ENCODE assay signal across 1 cellular context in the genomic region with DNA sequence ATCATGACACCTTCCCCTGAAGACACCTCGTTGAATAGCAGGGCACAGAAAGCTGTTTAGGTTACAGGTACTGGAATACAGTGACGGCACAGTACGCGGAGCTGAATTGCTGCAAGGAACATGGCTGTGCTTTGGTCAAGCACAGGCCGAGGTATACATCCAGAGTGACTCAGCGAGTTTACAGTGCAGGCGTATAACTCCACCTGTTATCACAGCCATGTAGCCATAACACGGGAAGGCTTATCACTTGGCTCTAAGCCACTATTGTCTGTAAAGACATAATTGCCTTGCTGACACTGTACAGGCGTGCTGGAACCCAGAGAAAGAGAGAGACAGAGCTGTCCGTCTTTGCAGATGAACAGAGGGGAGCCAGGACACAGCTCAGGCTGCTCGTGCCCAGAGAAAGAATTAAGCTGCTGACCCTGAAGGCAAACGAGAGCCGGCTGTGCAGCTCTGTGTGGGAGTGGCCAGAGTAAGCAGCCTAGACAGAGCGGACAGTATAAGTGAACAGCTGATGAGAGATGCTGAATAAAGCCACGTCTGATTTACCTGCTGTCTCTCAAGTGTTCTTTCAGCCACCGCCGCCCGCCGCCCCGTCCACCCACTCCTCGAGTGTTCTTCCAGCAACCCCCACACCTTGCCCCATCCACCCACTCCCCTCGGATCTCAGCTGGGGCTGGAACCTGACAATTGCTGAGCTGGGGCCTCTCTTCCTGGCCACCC.
TF ChIP-seq lines count a peak whose summit lies in the region.

No MANE protein-coding gene starts in this region.

TF ChIP-seq in K562, 482 proteins besides CTCF, POLR2A, EP300 and RAD21 (continued from another document and continues in another):
- TF ChIP-seq E2F1 (CRISPR knock-in tag; IDR thresholded peaks at IDR 0.05) (no peak), ZNF212 (CRISPR knock-in tag; IDR thresholded peaks at IDR 0.05) (no peak), LEF1 (IDR thresholded peaks at IDR 0.05) (no peak), NKRF (IDR thresholded peaks at IDR 0.05; ENCODE audit: borderline replicate concordance) (no peak), GATAD2B (IDR thresholded peaks at IDR 0.05; ENCODE audit: borderline replicate concordance) (no peak), SMARCE1 (IDR thresholded peaks at IDR 0.05) (no peak), ZNF274 (IDR thresholded peaks at IDR 0.05; ENCODE audit: borderline replicate concordance, low read depth, low read length) (no peak), WHSC1 (IDR thresholded peaks at IDR 0.05; ENCODE audit: low read length) (no peak), GABPB2 (CRISPR knock-in tag; conservative IDR thresholded peaks at IDR 0.05) (no peak), SNRNP70 (optimal IDR thresholded peaks at IDR 0.05; ENCODE audit: low read depth, low read length) (no peak), ZNF695 (CRISPR knock-in tag; IDR thresholded peaks at IDR 0.05) (no peak), MYC (IDR thresholded peaks at IDR 0.05; ENCODE audit: low read depth, low read length) (no peak), MYC (CRISPR knock-in tag; IDR thresholded peaks at IDR 0.05; ENCODE audit: borderline replicate concordance, low read depth) (no peak), KLF10 (CRISPR knock-in tag; IDR thresholded peaks at IDR 0.05) (no peak), ZKSCAN1 (IDR thresholded peaks at IDR 0.05; ENCODE audit: low read depth, low read length) (no peak), MEF2A (IDR thresholded peaks at IDR 0.05; ENCODE audit: control insufficient read depth, low read depth, low read length) (no peak), ZBTB7A (IDR thresholded peaks at IDR 0.05; ENCODE audit: borderline replicate concordance, control insufficient read depth, low read depth, low read length) (no peak), ZNF785 (CRISPR knock-in tag; IDR thresholded peaks at IDR 0.05) (no peak), MTA1 (IDR thresholded peaks at IDR 0.05; ENCODE audit: borderline replicate concordance) (no peak), GATA2 (CRISPR knock-in tag; IDR thresholded peaks at IDR 0.05) (no peak), L3MBTL2 (IDR thresholded peaks at IDR 0.05) (no peak), RREB1 (CRISPR knock-in tag; IDR thresholded peaks at IDR 0.05) (no peak), ZNF766 (CRISPR knock-in tag; conservative IDR thresholded peaks at IDR 0.05) (peak; percentile 72; the same call in 1 of the 2 replicates), CHD4 (IDR thresholded peaks at IDR 0.05; ENCODE audit: insufficient read depth, insufficient replicate concordance, low read depth, low read length, poor library complexity, severe bottlenecking) (no peak), ZNF143 (CRISPR knock-in tag; IDR thresholded peaks at IDR 0.05) (no peak), ETV5 (CRISPR knock-in tag; IDR thresholded peaks at IDR 0.05; ENCODE audit: low read depth) (no peak), HNRNPK (IDR thresholded peaks at IDR 0.05; ENCODE audit: low read depth, low read length, poor library complexity, severe bottlenecking) (no peak), GATAD2A (IDR thresholded peaks at IDR 0.05) (no peak), ZBTB26 (CRISPR knock-in tag; IDR thresholded peaks at IDR 0.05) (no peak), ZNF707 (CRISPR knock-in tag; conservative IDR thresholded peaks at IDR 0.05) (no peak), MYNN (IDR thresholded peaks at IDR 0.05) (no peak), MYNN (CRISPR knock-in tag; IDR thresholded peaks at IDR 0.05) (no peak), ZEB2 (IDR thresholded peaks at IDR 0.05) (peak; percentile 84), ARID3A (IDR thresholded peaks at IDR 0.05; ENCODE audit: borderline replicate concordance, low read depth, low read length) (no peak), MIER1 (IDR thresholded peaks at IDR 0.05; ENCODE audit: low read depth) (no peak), ZNF79 (CRISPR knock-in tag; IDR thresholded peaks at IDR 0.05; ENCODE audit: low read depth) (no peak), KLF1 (tag; IDR thresholded peaks at IDR 0.05) (peak; percentile 75), ZFP91 (CRISPR knock-in tag; IDR thresholded peaks at IDR 0.05) (no peak), ZNF696 (CRISPR knock-in tag; conservative IDR thresholded peaks at IDR 0.05) (no peak)
- TF ChIP-seq, protein P1, sequence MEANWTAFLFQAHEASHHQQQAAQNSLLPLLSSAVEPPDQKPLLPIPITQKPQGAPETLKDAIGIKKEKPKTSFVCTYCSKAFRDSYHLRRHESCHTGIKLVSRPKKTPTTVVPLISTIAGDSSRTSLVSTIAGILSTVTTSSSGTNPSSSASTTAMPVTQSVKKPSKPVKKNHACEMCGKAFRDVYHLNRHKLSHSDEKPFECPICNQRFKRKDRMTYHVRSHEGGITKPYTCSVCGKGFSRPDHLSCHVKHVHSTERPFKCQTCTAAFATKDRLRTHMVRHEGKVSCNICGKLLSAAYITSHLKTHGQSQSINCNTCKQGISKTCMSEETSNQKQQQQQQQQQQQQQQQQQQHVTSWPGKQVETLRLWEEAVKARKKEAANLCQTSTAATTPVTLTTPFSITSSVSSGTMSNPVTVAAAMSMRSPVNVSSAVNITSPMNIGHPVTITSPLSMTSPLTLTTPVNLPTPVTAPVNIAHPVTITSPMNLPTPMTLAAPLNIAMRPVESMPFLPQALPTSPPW (CRISPR knock-in tag; IDR thresholded peaks at IDR 0.05): no peak
- TF ChIP-seq, protein P2, sequence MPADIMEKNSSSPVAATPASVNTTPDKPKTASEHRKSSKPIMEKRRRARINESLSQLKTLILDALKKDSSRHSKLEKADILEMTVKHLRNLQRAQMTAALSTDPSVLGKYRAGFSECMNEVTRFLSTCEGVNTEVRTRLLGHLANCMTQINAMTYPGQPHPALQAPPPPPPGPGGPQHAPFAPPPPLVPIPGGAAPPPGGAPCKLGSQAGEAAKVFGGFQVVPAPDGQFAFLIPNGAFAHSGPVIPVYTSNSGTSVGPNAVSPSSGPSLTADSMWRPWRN (IDR thresholded peaks at IDR 0.05; ENCODE audit: low read depth): no peak
- TF ChIP-seq, protein P3, sequence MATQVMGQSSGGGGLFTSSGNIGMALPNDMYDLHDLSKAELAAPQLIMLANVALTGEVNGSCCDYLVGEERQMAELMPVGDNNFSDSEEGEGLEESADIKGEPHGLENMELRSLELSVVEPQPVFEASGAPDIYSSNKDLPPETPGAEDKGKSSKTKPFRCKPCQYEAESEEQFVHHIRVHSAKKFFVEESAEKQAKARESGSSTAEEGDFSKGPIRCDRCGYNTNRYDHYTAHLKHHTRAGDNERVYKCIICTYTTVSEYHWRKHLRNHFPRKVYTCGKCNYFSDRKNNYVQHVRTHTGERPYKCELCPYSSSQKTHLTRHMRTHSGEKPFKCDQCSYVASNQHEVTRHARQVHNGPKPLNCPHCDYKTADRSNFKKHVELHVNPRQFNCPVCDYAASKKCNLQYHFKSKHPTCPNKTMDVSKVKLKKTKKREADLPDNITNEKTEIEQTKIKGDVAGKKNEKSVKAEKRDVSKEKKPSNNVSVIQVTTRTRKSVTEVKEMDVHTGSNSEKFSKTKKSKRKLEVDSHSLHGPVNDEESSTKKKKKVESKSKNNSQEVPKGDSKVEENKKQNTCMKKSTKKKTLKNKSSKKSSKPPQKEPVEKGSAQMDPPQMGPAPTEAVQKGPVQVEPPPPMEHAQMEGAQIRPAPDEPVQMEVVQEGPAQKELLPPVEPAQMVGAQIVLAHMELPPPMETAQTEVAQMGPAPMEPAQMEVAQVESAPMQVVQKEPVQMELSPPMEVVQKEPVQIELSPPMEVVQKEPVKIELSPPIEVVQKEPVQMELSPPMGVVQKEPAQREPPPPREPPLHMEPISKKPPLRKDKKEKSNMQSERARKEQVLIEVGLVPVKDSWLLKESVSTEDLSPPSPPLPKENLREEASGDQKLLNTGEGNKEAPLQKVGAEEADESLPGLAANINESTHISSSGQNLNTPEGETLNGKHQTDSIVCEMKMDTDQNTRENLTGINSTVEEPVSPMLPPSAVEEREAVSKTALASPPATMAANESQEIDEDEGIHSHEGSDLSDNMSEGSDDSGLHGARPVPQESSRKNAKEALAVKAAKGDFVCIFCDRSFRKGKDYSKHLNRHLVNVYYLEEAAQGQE (CRISPR knock-in tag; IDR thresholded peaks at IDR 0.05; ENCODE audit: low read depth): no peak
